25 cellular contexts compared by ENCODE assay signal in genomic region chr15:68289057-68289456, GRCh38. TPM values are rescaled to one million over a fixed set of nuclear protein-coding genes. Genes with fewer than 3 reads are reported as not detected.
DNase-seq lines count a peak whose midpoint lies in the region; ATAC-seq and TF ChIP-seq lines count a peak whose summit lies in the region.
"Had no signal": no experiment of that assay in that cellular context is flagged by ENCODE, and none has a peak within 500 bp of the region (broad histone marks: within the 10 kb centered on the region; RNA-seq: fewer than 3 reads in every experiment).

No MANE protein-coding gene starts in this region.

- no peak overlapping the region for H2BK5ac ChIP-seq in H9 (ENCODE audit: insufficient read length, low read length)

- H3K4me1 Mint-ChIP-seq in H9 (peaks cover 69 to 70% of the 10 kb centered on the region in 2 experiments), T-cell (peaks cover 74 to 83% (median 81%) of the 10 kb centered on the region in 3 donors)

- H3K4ac ChIP-seq in H9 (ENCODE audit: low read depth, low read length) = no peak overlapping the region

- H3K9me3 Mint-ChIP-seq in H9 (peaks cover 7 to 11% of the 10 kb centered on the region in 2 experiments), T-cell (no peaks in the 10 kb centered on the region)
- H3K9me3 Mint-ChIP-seq: activated CD4-positive, alpha-beta memory T cell treated with anti-CD3 and anti-CD28 coated beads, Interleukin-2, amount 10 ng/mL, durations not matched to agents 7 days and 5 days; natural killer cell had no signal

- no peaks in the 10 kb centered on the region for H3K27me3 ChIP-seq in H9 (ENCODE audit: insufficient read depth, low read length)
- no peaks in the 10 kb centered on the region for H3K27me3 ChIP-seq in breast epithelium
- H3K27me3 ChIP-seq in neutrophil = no peaks in the 10 kb centered on the region
- H3K27me3 ChIP-seq: colonic mucosa had no signal

- H3K18ac ChIP-seq in H9 (ENCODE audit: insufficient read length, low read depth, low read length) = no peak overlapping the region

- H2BK120ac ChIP-seq in H9 (ENCODE audit: low read depth, low read length, poor library complexity, severe bottlenecking) = no peak overlapping the region

- DNase-seq in H9 = no peak
- no peak for DNase-seq in T-cell
- no peak for DNase-seq in breast epithelium (ENCODE audit: low spot score in 2 of 2)
- no peak for DNase-seq in activated effector memory CD4-positive, alpha-beta T cell treated with anti-CD3 and anti-CD28 coated beads, Interleukin-2, amount 50 U/mL, for 16 hours
- DNase-seq in NK-92 treated with Interleukin-12 subunit alpha and Interleukin-12 subunit beta, amount 100 ng/mL, for 24 hours (lab: John Stamatoyannopoulos, UW) = no peak
- DNase-seq in activated gamma-delta T cell (lab: John Stamatoyannopoulos, UW) = no peak
- DNase-seq in SKM-1 treated with dmso at 0.1 percent for 144 hours (lab: John Stamatoyannopoulos, UW; ENCODE audit: unreplicated experiment) = no peak
- DNase-seq: activated CD4-positive, alpha-beta memory T cell treated with anti-CD3 and anti-CD28 coated beads, Interleukin-2, amount 10 ng/mL, durations not matched to agents 7 days and 5 days; activated naive CD4-positive, alpha-beta T cell; amygdala; C1 segment of cervical spinal cord; colonic mucosa; DMS79; effector CD8-positive, alpha-beta T cell; islet precursor cell; natural killer cell; NCI-H1417 treated with DMSO at 0.1 percent for 48 hours; NCI-H2029 treated with DMSO at 0.1 percent for 48 hours; NCI-H524 treated with DMSO at 0.1 percent for 48 hours; retina; stimulated activated naive CD4-positive, alpha-beta T cell treated with Interleukin-2 at 50 U/mL for 16 hours had no signal

- H4K91ac ChIP-seq in H9 (ENCODE audit: insufficient read length, low read depth, low read length) = no peak overlapping the region

- TF ChIP-seq CTCF in H9 (conservative IDR thresholded peaks at IDR 0.05) (no peak), breast epithelium (IDR thresholded peaks at IDR 0.05) (no peak), neutrophil (IDR thresholded peaks at IDR 0.05) (no peak)

- no peak overlapping the region for H3K23ac ChIP-seq in H9 (ENCODE audit: insufficient read length, low read depth, low read length)

- H3K9ac ChIP-seq in H9 (ENCODE audit: extremely low read depth, insufficient read length, low read length) = no peak overlapping the region
- H3K9ac ChIP-seq: KMS-11 had no signal

- no peak for TF ChIP-seq POLR2A in breast epithelium (IDR thresholded peaks at IDR 0.05)

- no peak overlapping the region for H2AFZ ChIP-seq in H9 (ENCODE audit: low read length)

- H3K27ac ChIP-seq in H9 (ENCODE audit: insufficient read length, low read depth, low read length) (no peak overlapping the region), breast epithelium (peak overlapping the region; percentile 23 to 35), neutrophil (peak overlapping the region; percentile 12)
- H3K27ac ChIP-seq: colonic mucosa, KMS-11 had no signal

- no peak overlapping the region for H4K5ac ChIP-seq in H9 (ENCODE audit: insufficient read length, low read depth, low read length)

- H3K9me3 ChIP-seq in H9 (ENCODE audit: control insufficient read depth, low read depth, low read length) = no peaks in the 10 kb centered on the region
- no peaks in the 10 kb centered on the region for H3K9me3 ChIP-seq in breast epithelium
- no peaks in the 10 kb centered on the region for H3K9me3 ChIP-seq in neutrophil
- H3K9me3 ChIP-seq: colonic mucosa, HAP-1 had no signal

- peaks cover 7% of the 10 kb centered on the region for H3K36me3 ChIP-seq in breast epithelium
- peaks cover 31% of the 10 kb centered on the region for H3K36me3 ChIP-seq in neutrophil

- H4K20me1 ChIP-seq in H9 (ENCODE audit: control insufficient read depth, insufficient read depth, insufficient read length) = no peaks in the 10 kb centered on the region

- CTCF ChIA-PET in T-cell (lab: Charles Lee) = interaction anchor here in 1 of 2 donors (0.6 kb wide), 1 partner anchor 1790 kb away, joined by 3 read pairs; no protein-coding TSS in a partner anchor

- no peak overlapping the region for H3K14ac ChIP-seq in H9 (ENCODE audit: insufficient read depth, low read length)

- no peak overlapping the region for H3K4me3 Mint-ChIP-seq in H9
- no peak overlapping the region for H3K4me3 Mint-ChIP-seq in T-cell
- H3K4me3 Mint-ChIP-seq: activated CD4-positive, alpha-beta memory T cell treated with anti-CD3 and anti-CD28 coated beads, Interleukin-2, amount 10 ng/mL, durations not matched to agents 7 days and 5 days; natural killer cell had no signal

- no peak overlapping the region for H2BK20ac ChIP-seq in H9 (ENCODE audit: low read depth, low read length, poor library complexity, severe bottlenecking)

- peak overlapping the region in 2 of 3 experiments; percentile 39 to 55; a peak in 2 of 7 replicates for H3K27ac Mint-ChIP-seq in H9
- peak overlapping the region; percentile 44 to 45 for H3K27ac Mint-ChIP-seq in T-cell
- H3K27ac Mint-ChIP-seq: activated CD4-positive, alpha-beta memory T cell treated with anti-CD3 and anti-CD28 coated beads, Interleukin-2, amount 10 ng/mL, durations not matched to agents 7 days and 5 days had no signal

- no peak overlapping the region for H2AK5ac ChIP-seq in H9 (ENCODE audit: insufficient read length, low read length)

- H3K4me1 ChIP-seq in H9 (ENCODE audit: insufficient read depth, low read length) = no peaks in the 10 kb centered on the region; the same call in 1 of the 2 replicates
- no peaks in the 10 kb centered on the region for H3K4me1 ChIP-seq in breast epithelium
- peaks cover 19 to 28% of the 10 kb centered on the region in 2 experiments for H3K4me1 ChIP-seq in neutrophil (ENCODE audit: control insufficient read depth in 1 of 2, insufficient read depth in 1 of 2, low read depth in 1 of 2, low read length in 1 of 2)
- H3K4me1 ChIP-seq: colonic mucosa had no signal

- H3T11ph ChIP-seq in H9 (ENCODE audit: low read length) = no peak overlapping the region

- no peak overlapping the region for H2BK15ac ChIP-seq in H9 (ENCODE audit: low read depth, low read length)

- ATAC-seq in T-cell (replicated peaks in 1 of 4) = peak in 1 of 4 experiments; percentile 45
- ATAC-seq: natural killer cell had no signal

- H3K36me3 Mint-ChIP-seq in H9 (ENCODE audit: insufficient read depth in 1 of 3, low read depth in 3 of 3) (peaks cover 30 to 58% (median 45%) of the 10 kb centered on the region in 3 experiments), T-cell (peaks cover 50% of the 10 kb centered on the region)

- POLR2A ChIA-PET in T-cell (lab: Charles Lee) = interaction anchor here in 1 of 2 donors (0.7 kb wide), 1 partner anchor 10 kb away, joined by 3 read pairs; no protein-coding TSS in a partner anchor

- H3K79me1 ChIP-seq in H9 (ENCODE audit: insufficient read depth, low read depth, low read length, poor library complexity, severe bottlenecking) = no peaks in the 10 kb centered on the region

- no peak overlapping the region for H2BK12ac ChIP-seq in H9 (ENCODE audit: insufficient read length, low read depth, low read length)

- no peak overlapping the region for H4K8ac ChIP-seq in H9 (replicated peaks; ENCODE audit: insufficient read length, low read depth, low read length)

- no peak overlapping the region for H3K56ac ChIP-seq in H9 (ENCODE audit: insufficient read length, low read depth, low read length)

- peaks cover 18% of the 10 kb centered on the region; the same call in 1 of the 2 replicates for H3K79me2 ChIP-seq in H9 (ENCODE audit: insufficient read depth, low read length)

- H3K4me2 ChIP-seq in H9 (ENCODE audit: insufficient read depth, insufficient read length, low read length) = no peak overlapping the region
- H3K4me2 ChIP-seq: KMS-11 had no signal

- no peak overlapping the region for H3K4me3 ChIP-seq in breast epithelium
- H3K4me3 ChIP-seq in neutrophil (ENCODE audit: low read depth in 1 of 2, low read length in 1 of 2) = no peak overlapping the region
- H3K4me3 ChIP-seq: colonic mucosa, HAP-1, skin epidermis had no signal

- intact Hi-C loops in breast epithelium (cut with DNase I; ENCODE audit: low total_unique reads) = no loop called here

- WGBS in H9 (ENCODE audit: extremely low coverage, insufficient read length, low lambda C conversion rate) = no CpG with 5 or more reads among the region's 2 CpGs

- no peaks in the 10 kb centered on the region for H3K23me2 ChIP-seq in H9 (ENCODE audit: insufficient read length, low read depth, low read length, poor library complexity, severe bottlenecking)

- no peaks in the 10 kb centered on the region for H3K27me3 Mint-ChIP-seq in H9 (ENCODE audit: low read depth)
- H3K27me3 Mint-ChIP-seq in T-cell = no peaks in the 10 kb centered on the region
- H3K27me3 Mint-ChIP-seq: activated CD4-positive, alpha-beta memory T cell treated with anti-CD3 and anti-CD28 coated beads, Interleukin-2, amount 10 ng/mL, durations not matched to agents 7 days and 5 days had no signal

RNA-seq across cellular contexts. Expression of gene FEM1B, which starts 11.5 kb away (rescaled TPM):
- total RNA-seq in H9 (2021) = 77.9 and 83.3 TPM in 2 replicates
- 10 to 100 TPM; 36.9 to 75.8 (median 55.3) TPM for total RNA-seq in T-cell
- 10 to 100 TPM; 48.5 to 82.7 (median 60.0) TPM for total RNA-seq in breast epithelium

RNA-seq across cellular contexts. Expression of gene CLN6, which starts 59.5 kb away (rescaled TPM):
- total RNA-seq in H9 (2021) = 68.7 and 71.9 TPM in 2 replicates
- 10 to 100 TPM; 15.4 to 24.0 (median 17.9) TPM for total RNA-seq in T-cell
- 10 to 100 TPM; 16.5 to 23.1 (median 18.4) TPM for total RNA-seq in breast epithelium
